In the genomic region with DNA sequence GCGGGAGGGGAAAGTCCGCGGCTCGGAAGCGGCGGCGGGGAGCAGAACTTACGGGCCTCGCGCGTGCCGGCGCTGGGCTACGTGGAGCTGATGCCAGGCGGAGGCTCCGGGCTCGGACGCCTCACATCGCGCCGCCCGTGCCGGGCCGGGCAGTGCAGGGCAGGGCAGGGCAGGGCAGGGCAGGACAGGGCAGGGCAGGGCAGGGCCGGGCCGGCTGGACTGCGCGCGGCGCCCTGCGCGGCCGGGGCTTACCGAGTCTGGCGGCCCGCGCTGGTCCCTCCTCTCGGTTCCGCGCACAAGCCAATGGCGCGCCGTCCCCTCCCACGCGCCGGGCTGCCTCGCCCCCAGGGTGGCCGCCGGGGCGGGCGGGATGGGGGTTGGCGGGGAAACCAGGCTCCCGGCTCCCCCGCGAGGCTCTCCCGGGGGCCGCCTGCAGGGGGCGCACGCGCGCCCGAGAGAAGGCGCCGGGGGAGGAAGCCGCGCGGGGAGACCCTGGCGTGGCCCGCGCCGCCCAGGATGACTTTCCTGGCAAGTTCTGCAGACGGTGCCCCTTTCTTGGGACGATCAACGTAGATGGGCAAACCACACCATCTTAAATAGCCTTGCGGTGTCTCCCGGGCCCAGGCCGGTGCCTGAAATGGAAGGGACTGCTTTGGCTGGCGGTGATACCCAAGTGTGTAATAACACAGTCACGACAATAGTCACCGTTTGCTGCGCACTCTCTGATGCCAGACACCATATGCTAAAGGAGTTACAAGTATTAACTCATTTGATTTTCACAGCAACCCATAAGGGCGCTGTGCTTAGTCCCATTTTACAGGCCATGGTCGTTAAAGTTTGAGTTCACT, we compare ENCODE assay signal across 8 cellular contexts. TPM values are rescaled to one million over a fixed set of nuclear protein-coding genes. Genes with fewer than 3 reads are reported as not detected.
DNase-seq lines count a peak whose midpoint lies in the region; ATAC-seq and TF ChIP-seq lines count a peak whose summit lies in the region.

A gene with protein sequence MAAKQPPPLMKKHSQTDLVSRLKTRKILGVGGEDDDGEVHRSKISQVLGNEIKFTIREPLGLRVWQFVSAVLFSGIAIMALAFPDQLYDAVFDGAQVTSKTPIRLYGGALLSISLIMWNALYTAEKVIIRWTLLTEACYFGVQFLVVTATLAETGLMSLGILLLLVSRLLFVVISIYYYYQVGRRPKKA (minus strand): TSS at position 259 of the 848 bp plus-strand sequence. CDS start 12,548 bp downstream, outside the sequence.

- no peaks in the 10 kb centered on the region for H3K36me3 Mint-ChIP-seq in activated naive CD8-positive, alpha-beta T cell treated with anti-CD3 and anti-CD28 coated beads, Interleukin-2, amount 10 ng/mL, durations not matched to agents 7 days and 5 days
- H3K36me3 Mint-ChIP-seq in progenitor cell of endocrine pancreas (ENCODE audit: insufficient read depth): no peaks in the 10 kb centered on the region

- intact Hi-C loops in cardiac septum (cut with DNase I): loop anchor here (1.0 kb wide), 1 partner anchor 26 kb away; no protein-coding TSS in a partner anchor

- no peaks in the 10 kb centered on the region for H3K9me3 Mint-ChIP-seq in activated naive CD8-positive, alpha-beta T cell treated with anti-CD3 and anti-CD28 coated beads, Interleukin-2, amount 10 ng/mL, durations not matched to agents 7 days and 5 days
- H3K9me3 Mint-ChIP-seq in progenitor cell of endocrine pancreas (ENCODE audit: low read depth): no peaks in the 10 kb centered on the region

- H3K27me3 Mint-ChIP-seq in activated naive CD8-positive, alpha-beta T cell treated with anti-CD3 and anti-CD28 coated beads, Interleukin-2, amount 10 ng/mL, durations not matched to agents 7 days and 5 days: peaks cover 12% of the 10 kb centered on the region
- H3K27me3 Mint-ChIP-seq in progenitor cell of endocrine pancreas: peaks cover 13% of the 10 kb centered on the region

- ATAC-seq in activated naive CD8-positive, alpha-beta T cell treated with anti-CD3 and anti-CD28 coated beads, Interleukin-2, amount 10 ng/mL, durations not matched to agents 7 days and 5 days (ENCODE audit: low read depth): peak; percentile 78
- no peak for ATAC-seq in GM19452 (IDR thresholded peaks at IDR 0.05; ENCODE audit: unreplicated experiment)

- DNase-seq in AG09309 (ENCODE audit: low read depth): no peak
- DNase-seq in HCEC 1CT: peak; percentile 68
- DNase-seq in SK-N-DZ (ENCODE audit: low spot score): peak; percentile 60
- peak; percentile 78 for DNase-seq in activated naive CD8-positive, alpha-beta T cell treated with anti-CD3 and anti-CD28 coated beads, Interleukin-2, amount 10 ng/mL, durations not matched to agents 7 days and 5 days
- DNase-seq in cardiac septum (ENCODE audit: low spot score): peak; percentile 95
- peak; percentile 67 for DNase-seq in progenitor cell of endocrine pancreas (ENCODE audit: low spot score, unreplicated experiment)
- peak; percentile 72 for DNase-seq in ureter (ENCODE audit: low spot score)

- no peak within 1 kb of the TSS for H3K27ac Mint-ChIP-seq in activated naive CD8-positive, alpha-beta T cell treated with anti-CD3 and anti-CD28 coated beads, Interleukin-2, amount 10 ng/mL, durations not matched to agents 7 days and 5 days
- peak within 1 kb of the TSS; percentile 71 for H3K27ac Mint-ChIP-seq in progenitor cell of endocrine pancreas

- peak within 1 kb of the TSS; percentile 76 for H3K4me3 Mint-ChIP-seq in activated naive CD8-positive, alpha-beta T cell treated with anti-CD3 and anti-CD28 coated beads, Interleukin-2, amount 10 ng/mL, durations not matched to agents 7 days and 5 days
- peak within 1 kb of the TSS; percentile 83 for H3K4me3 Mint-ChIP-seq in progenitor cell of endocrine pancreas (ENCODE audit: low read depth)

- POLR2A ChIA-PET in activated naive CD8-positive, alpha-beta T cell treated with anti-CD3 and anti-CD28 coated beads, Interleukin-2, amount 10 ng/mL, durations not matched to agents 7 days and 5 days (lab: Charles Lee): interaction anchor here (1.0 kb wide), 1 partner anchor 129 kb away, joined by 6 read pairs; no protein-coding TSS in a partner anchor

- TF ChIP-seq CTCF in AG09309 (IDR thresholded peaks at IDR 0.05; ENCODE audit: control insufficient read depth, insufficient read depth, low read depth, low read length, missing control alignments) (peak; percentile 37), progenitor cell of endocrine pancreas (IDR thresholded peaks at IDR 0.05; ENCODE audit: unreplicated experiment) (peak; percentile 97)

- peak within 1 kb of the TSS; percentile 61 for H3K4me3 ChIP-seq in AG09309 (ENCODE audit: control insufficient read depth, low read depth, low read length)

- peaks cover 10% of the 10 kb centered on the region for H3K4me1 Mint-ChIP-seq in activated naive CD8-positive, alpha-beta T cell treated with anti-CD3 and anti-CD28 coated beads, Interleukin-2, amount 10 ng/mL, durations not matched to agents 7 days and 5 days
- no peaks in the 10 kb centered on the region for H3K4me1 Mint-ChIP-seq in progenitor cell of endocrine pancreas (ENCODE audit: low read depth)

RNA-seq across cellular contexts. Expression of the gene that starts here (rescaled TPM):
- polyA plus RNA-seq in SK-N-DZ (2014; cell fraction: cytosol; rRNA removed): 16.0 and 23.6 TPM in 2 replicates
- polyA plus RNA-seq in SK-N-DZ (2014; cell fraction: nucleus; rRNA removed): 26.8 and 36.3 TPM in 2 replicates
- 10 to 100 TPM; 13.7 to 15.7 TPM for total RNA-seq in activated naive CD8-positive, alpha-beta T cell treated with anti-CD3 and anti-CD28 coated beads, Interleukin-2, amount 10 ng/mL, durations not matched to agents 7 days and 5 days
- 38.4 TPM for total RNA-seq in cardiac septum
- 71.8 and 82.8 TPM in 2 replicates for total RNA-seq in progenitor cell of endocrine pancreas
- total RNA-seq in ureter: 67.7 TPM
